18 cellular contexts compared by ENCODE assay signal in genomic region chr1:8381618-8382017, GRCh38.
DNase-seq lines count a peak whose midpoint lies in the region; ATAC-seq and TF ChIP-seq lines count a peak whose summit lies in the region.
"Had no signal": no experiment of that assay in that cellular context is flagged by ENCODE, and none has a peak within 500 bp of the region (broad histone marks: within the 10 kb centered on the region; RNA-seq: fewer than 3 reads in every experiment).

No MANE protein-coding gene starts in this region.

- peak overlapping the region; percentile 87 for H3K4me3 Mint-ChIP-seq in CD4-positive, alpha-beta T cell
- H3K4me3 Mint-ChIP-seq: activated CD4-positive, alpha-beta memory T cell treated with anti-CD3 and anti-CD28 coated beads, Interleukin-2, amount 10 ng/mL, durations not matched to agents 7 days and 5 days; IgD-negative memory B cell had no signal

- intact Hi-C loops in CD4-positive, alpha-beta T cell (cut with DNase I, micrococcal nuclease), result loop anchor here in 1 of 2 experiments (5.0 kb wide), 1 partner anchor 41 kb away; no protein-coding TSS in a partner anchor
- intact Hi-C loops in right cardiac atrium (cut with DNase I), result no loop called here

- H3K4me1 ChIP-seq in right cardiac atrium (ENCODE audit: control insufficient read depth, insufficient read depth, low read length) (peaks cover 46% of the 10 kb centered on the region), rectal smooth muscle tissue (ENCODE audit: control insufficient read depth, insufficient read depth, low read length) (peaks cover 54% of the 10 kb centered on the region)

- H3K27me3 Mint-ChIP-seq in CD4-positive, alpha-beta T cell, result no peaks in the 10 kb centered on the region
- H3K27me3 Mint-ChIP-seq: activated CD4-positive, alpha-beta memory T cell treated with anti-CD3 and anti-CD28 coated beads, Interleukin-2, amount 10 ng/mL, durations not matched to agents 7 days and 5 days; IgD-negative memory B cell had no signal

- no peak overlapping the region for H3K27ac ChIP-seq in CD4-positive, alpha-beta T cell (ENCODE audit: low read depth, low read length)
- H3K27ac ChIP-seq in right cardiac atrium (ENCODE audit: low read length) (peak overlapping the region; percentile 38), rectal smooth muscle tissue (ENCODE audit: low read depth, low read length) (peak overlapping the region; percentile 10)
- H3K27ac ChIP-seq: parathyroid adenoma, Peyer's patch had no signal

- H3K36me3 ChIP-seq in rectal smooth muscle tissue (ENCODE audit: control insufficient read depth, insufficient read depth, low read length), result peaks cover 11% of the 10 kb centered on the region
- H3K36me3 ChIP-seq: left lung had no signal

- H3K27me3 ChIP-seq in CD4-positive, alpha-beta T cell (ENCODE audit: control insufficient read depth, insufficient read depth, low read length), result no peaks in the 10 kb centered on the region
- H3K27me3 ChIP-seq in right cardiac atrium (ENCODE audit: control insufficient read depth, insufficient read depth) (no peaks in the 10 kb centered on the region), rectal smooth muscle tissue (ENCODE audit: control insufficient read depth, insufficient read depth, low read length) (no peaks in the 10 kb centered on the region)
- H3K27me3 ChIP-seq: left lung, Peyer's patch had no signal

- POLR2A ChIA-PET in CD4-positive, alpha-beta T cell (lab: Charles Lee), result interaction anchor here (1.1 kb wide), 1 partner anchor 144 kb away, joined by 3 read pairs; no protein-coding TSS in a partner anchor

- 64% methylated on average over 8 of the region's 8 CpGs for WGBS in right cardiac atrium

- H3K9ac ChIP-seq in rectal smooth muscle tissue (ENCODE audit: low read length), result no peak overlapping the region
- H3K9ac ChIP-seq: parathyroid adenoma had no signal

- TF ChIP-seq CTCF in CD4-positive, alpha-beta T cell (IDR thresholded peaks at IDR 0.05), result no peak

- ATAC-seq in CD4-positive, alpha-beta T cell (ENCODE audit: poor library complexity), result no peak
- ATAC-seq in right cardiac atrium, result no peak
- ATAC-seq in GM18907 (IDR thresholded peaks at IDR 0.05; ENCODE audit: unreplicated experiment), result no peak

- H3K4me1 Mint-ChIP-seq in CD4-positive, alpha-beta T cell (ENCODE audit: low read depth), result peaks cover 88% of the 10 kb centered on the region

- H3K9me3 ChIP-seq in CD4-positive, alpha-beta T cell (ENCODE audit: control insufficient read depth, low read length), result no peaks in the 10 kb centered on the region
- no peaks in the 10 kb centered on the region for H3K9me3 ChIP-seq in right cardiac atrium (ENCODE audit: control insufficient read depth, low read length)
- H3K9me3 ChIP-seq: left lung, Peyer's patch had no signal

- no peaks in the 10 kb centered on the region for H3K9me3 Mint-ChIP-seq in CD4-positive, alpha-beta T cell
- H3K9me3 Mint-ChIP-seq: activated CD4-positive, alpha-beta memory T cell treated with anti-CD3 and anti-CD28 coated beads, Interleukin-2, amount 10 ng/mL, durations not matched to agents 7 days and 5 days; IgD-negative memory B cell had no signal

- no peak for DNase-seq in CD4-positive, alpha-beta T cell
- DNase-seq in amniotic epithelial cell (ENCODE audit: low read depth) (peak; percentile 39), right cardiac atrium (no peak), DMS114 treated with DMSO at 0.1 percent for 48 hours (lab: John Stamatoyannopoulos, UW; ENCODE audit: unreplicated experiment) (no peak), NCI-H2029 treated with DMSO at 0.1 percent for 48 hours (lab: John Stamatoyannopoulos, UW) (no peak), COLO668 (lab: John Stamatoyannopoulos, UW; ENCODE audit: unreplicated experiment) (no peak)
- DNase-seq: activated CD4-positive, alpha-beta memory T cell treated with anti-CD3 and anti-CD28 coated beads, Interleukin-2, amount 10 ng/mL, durations not matched to agents 7 days and 5 days; cortex of kidney; left lung; NCI-H1105; Peyer's patch; stimulated activated CD4-positive, alpha-beta T cell treated with anti-CD3 and anti-CD28 coated beads, Interleukin-2, amount 100 ng/mL, for 48 hours; stimulated activated naive CD4-positive, alpha-beta T cell treated with Interleukin-2 at 50 U/mL for 16 hours; T-helper 2 cell had no signal

- H3K36me3 Mint-ChIP-seq in CD4-positive, alpha-beta T cell (ENCODE audit: low read depth), result peaks cover 55% of the 10 kb centered on the region

- CTCF ChIA-PET in CD4-positive, alpha-beta T cell (lab: Charles Lee), result interaction anchor here (1.0 kb wide), 1 partner anchor 27 kb away, joined by 3 read pairs; no protein-coding TSS in a partner anchor

- H3K27ac Mint-ChIP-seq in CD4-positive, alpha-beta T cell, result peak overlapping the region; percentile 98
- H3K27ac Mint-ChIP-seq: activated CD4-positive, alpha-beta memory T cell treated with anti-CD3 and anti-CD28 coated beads, Interleukin-2, amount 10 ng/mL, durations not matched to agents 7 days and 5 days had no signal

- H3K4me3 ChIP-seq in right cardiac atrium (ENCODE audit: low read length) (no peak overlapping the region), rectal smooth muscle tissue (ENCODE audit: low read length) (no peak overlapping the region)
- H3K4me3 ChIP-seq: left lung, Peyer's patch had no signal
